Comparison of ENCODE assay signal across 1 cellular context in the genomic region with DNA sequence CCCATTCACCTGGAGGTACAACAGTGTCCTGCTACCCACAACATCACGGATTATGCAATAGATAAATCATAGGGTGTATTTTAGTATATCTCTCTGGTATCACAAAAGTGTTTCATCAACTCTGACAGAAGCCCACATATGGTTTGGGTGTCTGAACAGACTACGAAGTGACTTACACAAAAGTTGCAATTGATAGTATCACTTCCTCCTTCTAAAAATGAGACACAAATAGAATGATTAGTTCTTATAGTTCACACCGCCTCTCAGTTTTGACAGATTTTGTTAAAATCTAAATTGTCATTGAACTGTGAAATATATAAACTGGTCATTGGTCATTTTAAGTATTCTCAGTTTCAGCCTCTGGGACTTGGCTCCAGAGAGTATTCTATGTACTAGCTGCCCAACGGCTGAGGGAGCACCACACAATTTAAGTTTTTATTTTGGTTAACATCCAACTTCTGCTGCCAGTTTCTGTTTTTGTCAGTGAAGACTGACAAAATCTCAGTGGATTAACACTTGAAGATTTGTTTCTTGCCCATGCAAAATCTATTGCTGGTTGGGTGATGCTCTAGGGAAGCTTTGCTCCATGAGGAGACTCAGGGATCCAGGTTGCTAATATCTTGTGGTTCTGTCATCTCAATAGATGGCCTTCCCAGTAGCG.
A peak's percentile ranks its signal among the peaks of the same experiment; 100 is the strongest.
TF ChIP-seq lines count a peak whose summit lies in the region.

No MANE protein-coding gene starts in this region.

TF ChIP-seq in GM12878, 131 proteins besides CTCF, POLR2A, EP300 and RAD21 (continued from another document and continues in another):
- TF ChIP-seq, protein P1, sequence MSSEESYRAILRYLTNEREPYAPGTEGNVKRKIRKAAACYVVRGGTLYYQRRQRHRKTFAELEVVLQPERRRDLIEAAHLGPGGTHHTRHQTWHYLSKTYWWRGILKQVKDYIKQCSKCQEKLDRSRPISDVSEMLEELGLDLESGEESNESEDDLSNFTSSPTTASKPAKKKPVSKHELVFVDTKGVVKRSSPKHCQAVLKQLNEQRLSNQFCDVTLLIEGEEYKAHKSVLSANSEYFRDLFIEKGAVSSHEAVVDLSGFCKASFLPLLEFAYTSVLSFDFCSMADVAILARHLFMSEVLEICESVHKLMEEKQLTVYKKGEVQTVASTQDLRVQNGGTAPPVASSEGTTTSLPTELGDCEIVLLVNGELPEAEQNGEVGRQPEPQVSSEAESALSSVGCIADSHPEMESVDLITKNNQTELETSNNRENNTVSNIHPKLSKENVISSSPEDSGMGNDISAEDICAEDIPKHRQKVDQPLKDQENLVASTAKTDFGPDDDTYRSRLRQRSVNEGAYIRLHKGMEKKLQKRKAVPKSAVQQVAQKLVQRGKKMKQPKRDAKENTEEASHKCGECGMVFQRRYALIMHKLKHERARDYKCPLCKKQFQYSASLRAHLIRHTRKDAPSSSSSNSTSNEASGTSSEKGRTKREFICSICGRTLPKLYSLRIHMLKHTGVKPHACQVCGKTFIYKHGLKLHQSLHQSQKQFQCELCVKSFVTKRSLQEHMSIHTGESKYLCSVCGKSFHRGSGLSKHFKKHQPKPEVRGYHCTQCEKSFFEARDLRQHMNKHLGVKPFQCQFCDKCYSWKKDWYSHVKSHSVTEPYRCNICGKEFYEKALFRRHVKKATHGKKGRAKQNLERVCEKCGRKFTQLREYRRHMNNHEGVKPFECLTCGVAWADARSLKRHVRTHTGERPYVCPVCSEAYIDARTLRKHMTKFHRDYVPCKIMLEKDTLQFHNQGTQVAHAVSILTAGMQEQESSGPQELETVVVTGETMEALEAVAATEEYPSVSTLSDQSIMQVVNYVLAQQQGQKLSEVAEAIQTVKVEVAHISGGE (CRISPR knock-in tag; IDR thresholded peaks at IDR 0.05): no peak
- TF ChIP-seq, protein P2, sequence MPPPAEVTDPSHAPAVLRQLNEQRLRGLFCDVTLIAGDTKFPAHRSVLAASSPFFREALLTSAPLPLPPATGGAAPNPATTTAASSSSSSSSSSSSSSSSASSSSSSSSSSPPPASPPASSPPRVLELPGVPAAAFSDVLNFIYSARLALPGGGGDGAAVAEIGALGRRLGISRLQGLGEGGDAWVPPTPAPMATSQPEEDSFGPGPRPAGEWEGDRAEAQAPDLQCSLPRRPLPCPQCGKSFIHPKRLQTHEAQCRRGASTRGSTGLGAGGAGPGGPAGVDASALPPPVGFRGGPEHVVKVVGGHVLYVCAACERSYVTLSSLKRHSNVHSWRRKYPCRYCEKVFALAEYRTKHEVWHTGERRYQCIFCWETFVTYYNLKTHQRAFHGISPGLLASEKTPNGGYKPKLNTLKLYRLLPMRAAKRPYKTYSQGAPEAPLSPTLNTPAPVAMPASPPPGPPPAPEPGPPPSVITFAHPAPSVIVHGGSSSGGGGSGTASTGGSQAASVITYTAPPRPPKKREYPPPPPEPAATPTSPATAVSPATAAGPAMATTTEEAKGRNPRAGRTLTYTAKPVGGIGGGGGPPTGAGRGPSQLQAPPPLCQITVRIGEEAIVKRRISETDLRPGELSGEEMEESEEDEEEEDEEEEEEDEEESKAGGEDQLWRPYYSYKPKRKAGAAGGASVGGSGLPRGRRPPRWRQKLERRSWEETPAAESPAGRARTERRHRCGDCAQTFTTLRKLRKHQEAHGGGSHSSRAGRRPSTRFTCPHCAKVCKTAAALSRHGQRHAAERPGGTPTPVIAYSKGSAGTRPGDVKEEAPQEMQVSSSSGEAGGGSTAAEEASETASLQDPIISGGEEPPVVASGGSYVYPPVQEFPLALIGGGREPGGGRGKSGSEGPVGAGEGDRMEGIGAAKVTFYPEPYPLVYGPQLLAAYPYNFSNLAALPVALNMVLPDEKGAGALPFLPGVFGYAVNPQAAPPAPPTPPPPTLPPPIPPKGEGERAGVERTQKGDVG (CRISPR knock-in tag; IDR thresholded peaks at IDR 0.05): no peak
- TF ChIP-seq SMAD1 (IDR thresholded peaks at IDR 0.05; ENCODE audit: low read depth, partially characterized antibody): peak; percentile 78
- TF ChIP-seq RB1 (IDR thresholded peaks at IDR 0.05; ENCODE audit: borderline replicate concordance): no peak
- TF ChIP-seq STAT3 (IDR thresholded peaks at IDR 0.05; ENCODE audit: low read depth, low read length): no peak
- TF ChIP-seq, protein P3, sequence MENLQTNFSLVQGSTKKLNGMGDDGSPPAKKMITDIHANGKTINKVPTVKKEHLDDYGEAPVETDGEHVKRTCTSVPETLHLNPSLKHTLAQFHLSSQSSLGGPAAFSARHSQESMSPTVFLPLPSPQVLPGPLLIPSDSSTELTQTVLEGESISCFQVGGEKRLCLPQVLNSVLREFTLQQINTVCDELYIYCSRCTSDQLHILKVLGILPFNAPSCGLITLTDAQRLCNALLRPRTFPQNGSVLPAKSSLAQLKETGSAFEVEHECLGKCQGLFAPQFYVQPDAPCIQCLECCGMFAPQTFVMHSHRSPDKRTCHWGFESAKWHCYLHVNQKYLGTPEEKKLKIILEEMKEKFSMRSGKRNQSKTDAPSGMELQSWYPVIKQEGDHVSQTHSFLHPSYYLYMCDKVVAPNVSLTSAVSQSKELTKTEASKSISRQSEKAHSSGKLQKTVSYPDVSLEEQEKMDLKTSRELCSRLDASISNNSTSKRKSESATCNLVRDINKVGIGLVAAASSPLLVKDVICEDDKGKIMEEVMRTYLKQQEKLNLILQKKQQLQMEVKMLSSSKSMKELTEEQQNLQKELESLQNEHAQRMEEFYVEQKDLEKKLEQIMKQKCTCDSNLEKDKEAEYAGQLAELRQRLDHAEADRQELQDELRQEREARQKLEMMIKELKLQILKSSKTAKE (IDR thresholded peaks at IDR 0.05; ENCODE audit: low read depth, poor library complexity, severe bottlenecking): peak; percentile 96
- TF ChIP-seq CEBPB (IDR thresholded peaks at IDR 0.05; ENCODE audit: borderline replicate concordance in 1 of 2, low read depth in 2 of 2, low read length in 2 of 2): peak; percentile 72 to 84
- no peak for TF ChIP-seq TARDBP (IDR thresholded peaks at IDR 0.05; ENCODE audit: borderline replicate concordance)
- peak; percentile 69 for TF ChIP-seq EED (IDR thresholded peaks at IDR 0.05; ENCODE audit: low read depth)
- TF ChIP-seq, protein P4, sequence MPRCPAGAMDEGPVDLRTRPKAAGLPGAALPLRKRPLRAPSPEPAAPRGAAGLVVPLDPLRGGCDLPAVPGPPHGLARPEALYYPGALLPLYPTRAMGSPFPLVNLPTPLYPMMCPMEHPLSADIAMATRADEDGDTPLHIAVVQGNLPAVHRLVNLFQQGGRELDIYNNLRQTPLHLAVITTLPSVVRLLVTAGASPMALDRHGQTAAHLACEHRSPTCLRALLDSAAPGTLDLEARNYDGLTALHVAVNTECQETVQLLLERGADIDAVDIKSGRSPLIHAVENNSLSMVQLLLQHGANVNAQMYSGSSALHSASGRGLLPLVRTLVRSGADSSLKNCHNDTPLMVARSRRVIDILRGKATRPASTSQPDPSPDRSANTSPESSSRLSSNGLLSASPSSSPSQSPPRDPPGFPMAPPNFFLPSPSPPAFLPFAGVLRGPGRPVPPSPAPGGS (IDR thresholded peaks at IDR 0.05; ENCODE audit: borderline replicate concordance, insufficient read depth, low read depth, low read length, poor library complexity, severe bottlenecking): peak; percentile 63
- no peak for TF ChIP-seq PAX8 (IDR thresholded peaks at IDR 0.05)
- no peak for TF ChIP-seq ZSCAN29 (IDR thresholded peaks at IDR 0.05)
- no peak for TF ChIP-seq ZNF384 (IDR thresholded peaks at IDR 0.05; ENCODE audit: borderline replicate concordance, low read depth, low read length)
- peak; percentile 82 for TF ChIP-seq TBL1XR1 (IDR thresholded peaks at IDR 0.05; ENCODE audit: low read depth, low read length)
- TF ChIP-seq, protein P5, sequence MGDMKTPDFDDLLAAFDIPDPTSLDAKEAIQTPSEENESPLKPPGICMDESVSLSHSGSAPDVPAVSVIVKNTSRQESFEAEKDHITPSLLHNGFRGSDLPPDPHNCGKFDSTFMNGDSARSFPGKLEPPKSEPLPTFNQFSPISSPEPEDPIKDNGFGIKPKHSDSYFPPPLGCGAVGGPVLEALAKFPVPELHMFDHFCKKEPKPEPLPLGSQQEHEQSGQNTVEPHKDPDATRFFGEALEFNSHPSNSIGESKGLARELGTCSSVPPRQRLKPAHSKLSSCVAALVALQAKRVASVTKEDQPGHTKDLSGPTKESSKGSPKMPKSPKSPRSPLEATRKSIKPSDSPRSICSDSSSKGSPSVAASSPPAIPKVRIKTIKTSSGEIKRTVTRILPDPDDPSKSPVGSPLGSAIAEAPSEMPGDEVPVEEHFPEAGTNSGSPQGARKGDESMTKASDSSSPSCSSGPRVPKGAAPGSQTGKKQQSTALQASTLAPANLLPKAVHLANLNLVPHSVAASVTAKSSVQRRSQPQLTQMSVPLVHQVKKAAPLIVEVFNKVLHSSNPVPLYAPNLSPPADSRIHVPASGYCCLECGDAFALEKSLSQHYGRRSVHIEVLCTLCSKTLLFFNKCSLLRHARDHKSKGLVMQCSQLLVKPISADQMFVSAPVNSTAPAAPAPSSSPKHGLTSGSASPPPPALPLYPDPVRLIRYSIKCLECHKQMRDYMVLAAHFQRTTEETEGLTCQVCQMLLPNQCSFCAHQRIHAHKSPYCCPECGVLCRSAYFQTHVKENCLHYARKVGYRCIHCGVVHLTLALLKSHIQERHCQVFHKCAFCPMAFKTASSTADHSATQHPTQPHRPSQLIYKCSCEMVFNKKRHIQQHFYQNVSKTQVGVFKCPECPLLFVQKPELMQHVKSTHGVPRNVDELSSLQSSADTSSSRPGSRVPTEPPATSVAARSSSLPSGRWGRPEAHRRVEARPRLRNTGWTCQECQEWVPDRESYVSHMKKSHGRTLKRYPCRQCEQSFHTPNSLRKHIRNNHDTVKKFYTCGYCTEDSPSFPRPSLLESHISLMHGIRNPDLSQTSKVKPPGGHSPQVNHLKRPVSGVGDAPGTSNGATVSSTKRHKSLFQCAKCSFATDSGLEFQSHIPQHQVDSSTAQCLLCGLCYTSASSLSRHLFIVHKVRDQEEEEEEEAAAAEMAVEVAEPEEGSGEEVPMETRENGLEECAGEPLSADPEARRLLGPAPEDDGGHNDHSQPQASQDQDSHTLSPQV (IDR thresholded peaks at IDR 0.05): no peak
- no peak for TF ChIP-seq ESRRA (IDR thresholded peaks at IDR 0.05; ENCODE audit: low read length)
- TF ChIP-seq, protein P6, sequence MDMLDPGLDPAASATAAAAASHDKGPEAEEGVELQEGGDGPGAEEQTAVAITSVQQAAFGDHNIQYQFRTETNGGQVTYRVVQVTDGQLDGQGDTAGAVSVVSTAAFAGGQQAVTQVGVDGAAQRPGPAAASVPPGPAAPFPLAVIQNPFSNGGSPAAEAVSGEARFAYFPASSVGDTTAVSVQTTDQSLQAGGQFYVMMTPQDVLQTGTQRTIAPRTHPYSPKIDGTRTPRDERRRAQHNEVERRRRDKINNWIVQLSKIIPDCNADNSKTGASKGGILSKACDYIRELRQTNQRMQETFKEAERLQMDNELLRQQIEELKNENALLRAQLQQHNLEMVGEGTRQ (IDR thresholded peaks at IDR 0.05; ENCODE audit: borderline replicate concordance, low read depth, low read length): no peak
- no peak for TF ChIP-seq PAX5 (IDR thresholded peaks at IDR 0.05; ENCODE audit: borderline replicate concordance, low read depth, low read length)
- TF ChIP-seq MXI1 (IDR thresholded peaks at IDR 0.05; ENCODE audit: low read depth, low read length): peak; percentile 55; the same call in 1 of the 2 replicates
- peak; percentile 84 to 88; a peak in 3 of 4 replicates for TF ChIP-seq IKZF2 (IDR thresholded peaks at IDR 0.05)
- no peak for TF ChIP-seq NRF1 (conservative IDR thresholded peaks at IDR 0.05; ENCODE audit: low read depth, low read length)
- TF ChIP-seq, protein P7, sequence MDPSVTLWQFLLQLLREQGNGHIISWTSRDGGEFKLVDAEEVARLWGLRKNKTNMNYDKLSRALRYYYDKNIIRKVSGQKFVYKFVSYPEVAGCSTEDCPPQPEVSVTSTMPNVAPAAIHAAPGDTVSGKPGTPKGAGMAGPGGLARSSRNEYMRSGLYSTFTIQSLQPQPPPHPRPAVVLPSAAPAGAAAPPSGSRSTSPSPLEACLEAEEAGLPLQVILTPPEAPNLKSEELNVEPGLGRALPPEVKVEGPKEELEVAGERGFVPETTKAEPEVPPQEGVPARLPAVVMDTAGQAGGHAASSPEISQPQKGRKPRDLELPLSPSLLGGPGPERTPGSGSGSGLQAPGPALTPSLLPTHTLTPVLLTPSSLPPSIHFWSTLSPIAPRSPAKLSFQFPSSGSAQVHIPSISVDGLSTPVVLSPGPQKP (IDR thresholded peaks at IDR 0.05; ENCODE audit: low read depth, low read length): no peak
- no peak; the same call in 1 of the 2 replicates for TF ChIP-seq HCFC1 (IDR thresholded peaks at IDR 0.05; ENCODE audit: low read length)
- TF ChIP-seq, protein P8, sequence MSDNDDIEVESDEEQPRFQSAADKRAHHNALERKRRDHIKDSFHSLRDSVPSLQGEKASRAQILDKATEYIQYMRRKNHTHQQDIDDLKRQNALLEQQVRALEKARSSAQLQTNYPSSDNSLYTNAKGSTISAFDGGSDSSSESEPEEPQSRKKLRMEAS (IDR thresholded peaks at IDR 0.05; ENCODE audit: low read depth, low read length): no peak
- no peak for TF ChIP-seq YBX1 (IDR thresholded peaks at IDR 0.05)
- no peak for TF ChIP-seq ZNF207 (IDR thresholded peaks at IDR 0.05; ENCODE audit: borderline replicate concordance)
- peak; percentile 47 to 49; a peak in 2 of 4 replicates for TF ChIP-seq BHLHE40 (IDR thresholded peaks at IDR 0.05; ENCODE audit: borderline replicate concordance in 1 of 2, low read depth in 2 of 2, low read length in 1 of 2)
- TF ChIP-seq RBBP5 (conservative IDR thresholded peaks at IDR 0.05): no peak
- TF ChIP-seq WRNIP1 (IDR thresholded peaks at IDR 0.05; ENCODE audit: borderline replicate concordance, low read depth, low read length): no peak
- peak; percentile 56; the same call in 1 of the 2 replicates for TF ChIP-seq CHD2 (IDR thresholded peaks at IDR 0.05; ENCODE audit: borderline replicate concordance, low read depth, low read length)
- TF ChIP-seq, protein P9, sequence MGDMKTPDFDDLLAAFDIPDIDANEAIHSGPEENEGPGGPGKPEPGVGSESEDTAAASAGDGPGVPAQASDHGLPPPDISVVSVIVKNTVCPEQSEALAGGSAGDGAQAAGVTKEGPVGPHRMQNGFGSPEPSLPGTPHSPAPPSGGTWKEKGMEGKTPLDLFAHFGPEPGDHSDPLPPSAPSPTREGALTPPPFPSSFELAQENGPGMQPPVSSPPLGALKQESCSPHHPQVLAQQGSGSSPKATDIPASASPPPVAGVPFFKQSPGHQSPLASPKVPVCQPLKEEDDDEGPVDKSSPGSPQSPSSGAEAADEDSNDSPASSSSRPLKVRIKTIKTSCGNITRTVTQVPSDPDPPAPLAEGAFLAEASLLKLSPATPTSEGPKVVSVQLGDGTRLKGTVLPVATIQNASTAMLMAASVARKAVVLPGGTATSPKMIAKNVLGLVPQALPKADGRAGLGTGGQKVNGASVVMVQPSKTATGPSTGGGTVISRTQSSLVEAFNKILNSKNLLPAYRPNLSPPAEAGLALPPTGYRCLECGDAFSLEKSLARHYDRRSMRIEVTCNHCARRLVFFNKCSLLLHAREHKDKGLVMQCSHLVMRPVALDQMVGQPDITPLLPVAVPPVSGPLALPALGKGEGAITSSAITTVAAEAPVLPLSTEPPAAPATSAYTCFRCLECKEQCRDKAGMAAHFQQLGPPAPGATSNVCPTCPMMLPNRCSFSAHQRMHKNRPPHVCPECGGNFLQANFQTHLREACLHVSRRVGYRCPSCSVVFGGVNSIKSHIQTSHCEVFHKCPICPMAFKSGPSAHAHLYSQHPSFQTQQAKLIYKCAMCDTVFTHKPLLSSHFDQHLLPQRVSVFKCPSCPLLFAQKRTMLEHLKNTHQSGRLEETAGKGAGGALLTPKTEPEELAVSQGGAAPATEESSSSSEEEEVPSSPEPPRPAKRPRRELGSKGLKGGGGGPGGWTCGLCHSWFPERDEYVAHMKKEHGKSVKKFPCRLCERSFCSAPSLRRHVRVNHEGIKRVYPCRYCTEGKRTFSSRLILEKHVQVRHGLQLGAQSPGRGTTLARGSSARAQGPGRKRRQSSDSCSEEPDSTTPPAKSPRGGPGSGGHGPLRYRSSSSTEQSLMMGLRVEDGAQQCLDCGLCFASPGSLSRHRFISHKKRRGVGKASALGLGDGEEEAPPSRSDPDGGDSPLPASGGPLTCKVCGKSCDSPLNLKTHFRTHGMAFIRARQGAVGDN (IDR thresholded peaks at IDR 0.05): no peak
- TF ChIP-seq CREM (IDR thresholded peaks at IDR 0.05; ENCODE audit: low read depth): peak; percentile 78
- 0 out of 2 replicates have a peak, but pooled peaks have one; percentile 40 for TF ChIP-seq PML (IDR thresholded peaks at IDR 0.05; ENCODE audit: low read length)
